ENCODE assay signal across 17 cellular contexts in genomic region chr3:149816326-149816725, GRCh38. TPM values are rescaled to one million over a fixed set of nuclear protein-coding genes. Genes with fewer than 3 reads are reported as not detected.
A peak's percentile ranks its signal among the peaks of the same experiment; 100 is the strongest.
DNase-seq lines count a peak whose midpoint lies in the region; TF ChIP-seq lines count a peak whose summit lies in the region.
"Had no signal": no experiment of that assay in that cellular context is flagged by ENCODE, and none has a peak within 500 bp of the region (broad histone marks: within the 10 kb centered on the region; RNA-seq: fewer than 3 reads in every experiment).

No MANE protein-coding gene starts in this region.

- no peaks in the 10 kb centered on the region for H3K27me3 Mint-ChIP-seq in activated naive CD4-positive, alpha-beta T cell treated with anti-CD3 and anti-CD28 coated beads, Interleukin-2, amount 50 U/mL, for 24 hours
- H3K27me3 Mint-ChIP-seq in activated naive CD4-positive, alpha-beta T cell treated with anti-CD3 and anti-CD28 coated beads, Interleukin-2, amount 10 ng/mL, durations not matched to agents 7 days and 5 days: peaks cover 5% of the 10 kb centered on the region
- no peaks in the 10 kb centered on the region for H3K27me3 Mint-ChIP-seq in glutamatergic neuron (ENCODE audit: unreplicated experiment)
- H3K27me3 Mint-ChIP-seq: activated CD4-positive, alpha-beta T cell treated with anti-CD3 and anti-CD28 coated beads, Interleukin-2, amount 10 ng/mL, durations not matched to agents 7 days and 5 days had no signal

- no peak for TF ChIP-seq EP300 in transverse colon (IDR thresholded peaks at IDR 0.05; ENCODE audit: low read depth)

- H3K36me3 ChIP-seq in breast epithelium: no peaks in the 10 kb centered on the region
- H3K36me3 ChIP-seq in mesenchymal stem cell (ENCODE audit: control insufficient read depth in 1 of 2, insufficient read depth in 2 of 2, low read depth in 1 of 2, low read length in 2 of 2): no peaks in the 10 kb centered on the region
- H3K36me3 ChIP-seq in transverse colon: no peaks in the 10 kb centered on the region
- no peaks in the 10 kb centered on the region for H3K36me3 ChIP-seq in neuronal stem cell (replicated peaks in 1 of 2; ENCODE audit: control insufficient read depth in 2 of 2, insufficient read depth in 2 of 2, low read length in 2 of 2)

- no peak for TF ChIP-seq POLR2A in breast epithelium (IDR thresholded peaks at IDR 0.05)
- no peak for TF ChIP-seq POLR2A in transverse colon (IDR thresholded peaks at IDR 0.05)

- no peak for TF ChIP-seq CTCF in breast epithelium (IDR thresholded peaks at IDR 0.05)
- no peak for TF ChIP-seq CTCF in transverse colon (IDR thresholded peaks at IDR 0.05)
- TF ChIP-seq CTCF in glutamatergic neuron (IDR thresholded peaks at IDR 0.05; ENCODE audit: partially characterized antibody, unreplicated experiment): no peak

- DNase-seq in activated naive CD4-positive, alpha-beta T cell treated with anti-CD3 and anti-CD28 coated beads, Interleukin-2, amount 10 ng/mL, durations not matched to agents 7 days and 5 days: no peak
- DNase-seq in breast epithelium (ENCODE audit: low spot score in 2 of 2) (no peak), mesenchymal stem cell (no peak), transverse colon (no peak), NOMO-1 (lab: John Stamatoyannopoulos, UW; ENCODE audit: unreplicated experiment in 2 of 2) (no peak), neuronal stem cell (ENCODE audit: low spot score) (no peak), glutamatergic neuron (no peak)
- DNase-seq: activated CD4-positive, alpha-beta T cell treated with anti-CD3 and anti-CD28 coated beads, Interleukin-2, amount 10 ng/mL, durations not matched to agents 7 days and 5 days; NCI-H2107; T-helper 9 cell had no signal

- intact Hi-C loops in breast epithelium (cut with DNase I; ENCODE audit: low total_unique reads) (no loop called here), transverse colon (cut with DNase I; ENCODE audit: low total_unique reads) (no loop called here)

- H3K79me1 ChIP-seq in mesenchymal stem cell (replicated peaks; ENCODE audit: low read length, poor library complexity, severe bottlenecking) (no peaks in the 10 kb centered on the region), neuronal stem cell (ENCODE audit: low read depth, low read length) (no peaks in the 10 kb centered on the region)

- H4K91ac ChIP-seq in mesenchymal stem cell (ENCODE audit: low read length): no peak overlapping the region
- no peak overlapping the region for H4K91ac ChIP-seq in neuronal stem cell (ENCODE audit: low read depth, low read length, poor library complexity)

- H3K9ac ChIP-seq in mesenchymal stem cell (ENCODE audit: low read length): peak overlapping the region; percentile 45
- H3K9ac ChIP-seq in neuronal stem cell (ENCODE audit: low read depth, low read length, poor library complexity): no peak overlapping the region

- CTCF ChIA-PET in activated naive CD4-positive, alpha-beta T cell treated with anti-CD3 and anti-CD28 coated beads, Interleukin-2, amount 10 ng/mL, durations not matched to agents 7 days and 5 days (lab: Charles Lee): interaction anchor here (1.7 kb wide), 1 partner anchor 9 kb away, joined by 5 read pairs; no protein-coding TSS in a partner anchor

- no peaks in the 10 kb centered on the region for H3K9me3 Mint-ChIP-seq in activated naive CD4-positive, alpha-beta T cell treated with anti-CD3 and anti-CD28 coated beads, Interleukin-2, amount 50 U/mL, for 24 hours
- no peaks in the 10 kb centered on the region for H3K9me3 Mint-ChIP-seq in activated naive CD4-positive, alpha-beta T cell treated with anti-CD3 and anti-CD28 coated beads, Interleukin-2, amount 10 ng/mL, durations not matched to agents 7 days and 5 days
- H3K9me3 Mint-ChIP-seq in glutamatergic neuron (ENCODE audit: unreplicated experiment): peaks cover 4% of the 10 kb centered on the region

- H2BK120ac ChIP-seq in mesenchymal stem cell (ENCODE audit: low read depth, low read length): no peak overlapping the region
- no peak overlapping the region for H2BK120ac ChIP-seq in neuronal stem cell (ENCODE audit: low read depth, low read length)

- peaks cover 2% of the 10 kb centered on the region for H3K36me3 Mint-ChIP-seq in activated naive CD4-positive, alpha-beta T cell treated with anti-CD3 and anti-CD28 coated beads, Interleukin-2, amount 50 U/mL, for 24 hours
- peaks cover 23% of the 10 kb centered on the region for H3K36me3 Mint-ChIP-seq in activated naive CD4-positive, alpha-beta T cell treated with anti-CD3 and anti-CD28 coated beads, Interleukin-2, amount 10 ng/mL, durations not matched to agents 7 days and 5 days
- peaks cover under 1% of the 10 kb centered on the region for H3K36me3 Mint-ChIP-seq in glutamatergic neuron (ENCODE audit: unreplicated experiment)

- H3K23ac ChIP-seq in mesenchymal stem cell (ENCODE audit: low read length in 2 of 2): no peak overlapping the region
- H3K23ac ChIP-seq in neuronal stem cell (ENCODE audit: low read depth, low read length, poor library complexity): no peak overlapping the region

- no peak overlapping the region for H3K27ac Mint-ChIP-seq in activated naive CD4-positive, alpha-beta T cell treated with anti-CD3 and anti-CD28 coated beads, Interleukin-2, amount 50 U/mL, for 24 hours
- H3K27ac Mint-ChIP-seq in activated naive CD4-positive, alpha-beta T cell treated with anti-CD3 and anti-CD28 coated beads, Interleukin-2, amount 10 ng/mL, durations not matched to agents 7 days and 5 days: no peak overlapping the region
- no peak overlapping the region for H3K27ac Mint-ChIP-seq in glutamatergic neuron (ENCODE audit: unreplicated experiment)
- H3K27ac Mint-ChIP-seq: activated CD4-positive, alpha-beta T cell treated with anti-CD3 and anti-CD28 coated beads, Interleukin-2, amount 10 ng/mL, durations not matched to agents 7 days and 5 days had no signal

- no peak overlapping the region for H2BK12ac ChIP-seq in mesenchymal stem cell (ENCODE audit: low read length in 2 of 2)
- H2BK12ac ChIP-seq in neuronal stem cell (ENCODE audit: low read length): no peak overlapping the region

- H3K4me1 Mint-ChIP-seq in activated naive CD4-positive, alpha-beta T cell treated with anti-CD3 and anti-CD28 coated beads, Interleukin-2, amount 50 U/mL, for 24 hours: peaks cover 77% of the 10 kb centered on the region
- peaks cover 58% of the 10 kb centered on the region for H3K4me1 Mint-ChIP-seq in activated naive CD4-positive, alpha-beta T cell treated with anti-CD3 and anti-CD28 coated beads, Interleukin-2, amount 10 ng/mL, durations not matched to agents 7 days and 5 days
- H3K4me1 Mint-ChIP-seq in glutamatergic neuron (ENCODE audit: low read depth, unreplicated experiment): peaks cover 16% of the 10 kb centered on the region

- H3K4me2 ChIP-seq in mesenchymal stem cell (ENCODE audit: low read length, poor library complexity, severe bottlenecking) (no peak overlapping the region), neuronal stem cell (ENCODE audit: insufficient read depth, low read length, poor library complexity, severe bottlenecking) (no peak overlapping the region)

- in situ Hi-C loops in transverse colon (cut with MboI; ENCODE audit: low pct_ligation_motif_present in 1 of 4, low pct_unique_long_range_greater_than_20kb in 1 of 4, low sequenced_read_pairs in 3 of 4): no loop called here

- H3K4me3 ChIP-seq in breast epithelium (peak overlapping the region in 1 of 3 donors; percentile 4), mesenchymal stem cell (ENCODE audit: insufficient read depth in 1 of 2, low read depth in 1 of 2, low read length in 2 of 2) (peak overlapping the region in 1 of 2 experiments; percentile 36), transverse colon (no peak overlapping the region), neuronal stem cell (ENCODE audit: low read length in 2 of 2) (no peak overlapping the region)

- no peaks in the 10 kb centered on the region for H3K9me3 ChIP-seq in breast epithelium
- no peaks in the 10 kb centered on the region for H3K9me3 ChIP-seq in mesenchymal stem cell (ENCODE audit: control insufficient read depth, low read length)
- H3K9me3 ChIP-seq in transverse colon: no peaks in the 10 kb centered on the region
- H3K9me3 ChIP-seq in neuronal stem cell (replicated peaks in 1 of 2; ENCODE audit: control insufficient read depth in 2 of 2, insufficient read depth in 1 of 2, low read depth in 1 of 2, low read length in 2 of 2): no peaks in the 10 kb centered on the region

- 84% methylated on average over 2 of the region's 2 CpGs for WGBS in mesenchymal stem cell
- 54 to 58% methylated on average over 2 of the region's 2 CpGs for WGBS in transverse colon (ENCODE audit: low coverage in 1 of 2), 2 donors
- no CpG with 5 or more reads among the region's 2 CpGs for WGBS in neuronal stem cell (ENCODE audit: extremely low coverage in 2 of 2, insufficient read length in 2 of 2, insufficient replicate concordance in 1 of 2), 2 donors

- H3K4me1 ChIP-seq in breast epithelium: peaks cover 0 to 23% of the 10 kb centered on the region in 2 donors
- peaks cover 4% of the 10 kb centered on the region for H3K4me1 ChIP-seq in mesenchymal stem cell (ENCODE audit: control insufficient read depth, insufficient read depth, low read depth, low read length)
- H3K4me1 ChIP-seq in transverse colon: peaks cover 16 to 60% (median 39%) of the 10 kb centered on the region in 4 donors
- peaks cover 0 to 12% of the 10 kb centered on the region in 2 donors for H3K4me1 ChIP-seq in neuronal stem cell (ENCODE audit: control insufficient read depth in 2 of 2, insufficient read depth in 1 of 2, low read depth in 1 of 2, low read length in 2 of 2)

- H3K4ac ChIP-seq in mesenchymal stem cell (ENCODE audit: low read depth in 1 of 2, low read length in 2 of 2) (no peak overlapping the region), neuronal stem cell (ENCODE audit: low read length) (no peak overlapping the region)

- H3K18ac ChIP-seq in mesenchymal stem cell (ENCODE audit: low read depth in 1 of 2, low read length in 2 of 2) (no peak overlapping the region), neuronal stem cell (ENCODE audit: low read length) (no peak overlapping the region)

- H4K8ac ChIP-seq in mesenchymal stem cell (ENCODE audit: low read length): no peak overlapping the region
- H4K8ac ChIP-seq in neuronal stem cell (ENCODE audit: low read depth, low read length): no peak overlapping the region

- H3K14ac ChIP-seq in mesenchymal stem cell (ENCODE audit: low read length in 2 of 2) (no peak overlapping the region), neuronal stem cell (ENCODE audit: low read length) (no peak overlapping the region)

- H3K4me3 Mint-ChIP-seq in activated naive CD4-positive, alpha-beta T cell treated with anti-CD3 and anti-CD28 coated beads, Interleukin-2, amount 50 U/mL, for 24 hours: peak overlapping the region; percentile 8
- H3K4me3 Mint-ChIP-seq in activated naive CD4-positive, alpha-beta T cell treated with anti-CD3 and anti-CD28 coated beads, Interleukin-2, amount 10 ng/mL, durations not matched to agents 7 days and 5 days: no peak overlapping the region
- no peak overlapping the region for H3K4me3 Mint-ChIP-seq in glutamatergic neuron (ENCODE audit: unreplicated experiment)
- H3K4me3 Mint-ChIP-seq: activated CD4-positive, alpha-beta T cell treated with anti-CD3 and anti-CD28 coated beads, Interleukin-2, amount 10 ng/mL, durations not matched to agents 7 days and 5 days had no signal

- no peak overlapping the region for H2AFZ ChIP-seq in mesenchymal stem cell (ENCODE audit: low read depth, low read length)
- H2AFZ ChIP-seq in neuronal stem cell (ENCODE audit: low read length): no peak overlapping the region

- H3K27me3 ChIP-seq in breast epithelium: no peaks in the 10 kb centered on the region
- no peaks in the 10 kb centered on the region for H3K27me3 ChIP-seq in mesenchymal stem cell (ENCODE audit: control insufficient read depth in 1 of 2, insufficient read depth in 1 of 2, low read length in 2 of 2)
- no peaks in the 10 kb centered on the region for H3K27me3 ChIP-seq in transverse colon
- H3K27me3 ChIP-seq in neuronal stem cell (ENCODE audit: control insufficient read depth in 3 of 3, insufficient read depth in 3 of 3, low read depth in 1 of 3, low read length in 3 of 3): no peaks in the 10 kb centered on the region

- H2AK5ac ChIP-seq in mesenchymal stem cell (ENCODE audit: low read length, severe bottlenecking) (no peak overlapping the region), neuronal stem cell (ENCODE audit: low read depth, low read length) (no peak overlapping the region)

- H3K27ac ChIP-seq in breast epithelium (peak overlapping the region; percentile 49 to 98), mesenchymal stem cell (ENCODE audit: low read length, poor library complexity, severe bottlenecking) (no peak overlapping the region), transverse colon (peak overlapping the region; percentile 12 to 37 (median 30)), neuronal stem cell (replicated peaks; ENCODE audit: low read length) (no peak overlapping the region)

- H2BK5ac ChIP-seq in mesenchymal stem cell (ENCODE audit: low read depth, low read length, poor library complexity, severe bottlenecking) (no peak overlapping the region), neuronal stem cell (ENCODE audit: low read length) (no peak overlapping the region)

- H2BK15ac ChIP-seq in mesenchymal stem cell (ENCODE audit: low read depth, poor library complexity, severe bottlenecking) (no peak overlapping the region), neuronal stem cell (ENCODE audit: low read length) (no peak overlapping the region)

RNA-seq across cellular contexts. Expression of gene RNF13, which starts 3.3 kb away (rescaled TPM):
- total RNA-seq in breast epithelium (100 to 1,000 TPM in 2 of 3 donors, 10 to 100 TPM in 1; 95.0 to 142 (median 114) TPM), transverse colon (10 to 100 TPM; 18.3 to 68.6 (median 42.8) TPM), glutamatergic neuron (ENCODE audit: unreplicated experiment) (29.0 TPM)
- polyA plus RNA-seq in mesenchymal stem cell (2013, experiment 1 of 2): 80.8 TPM
- polyA plus RNA-seq in mesenchymal stem cell (2013, experiment 2 of 2): 80.6 TPM
- 31.8 TPM for polyA plus RNA-seq in neuronal stem cell (2013, experiment 1 of 2)
- 32.2 TPM for polyA plus RNA-seq in neuronal stem cell (2013, experiment 2 of 2)

RNA-seq across cellular contexts. Expression of gene ANKUB1, which starts 24.0 kb away (rescaled TPM):
- total RNA-seq in breast epithelium (not detected), transverse colon (not detected), glutamatergic neuron (ENCODE audit: unreplicated experiment) (not detected)
- polyA plus RNA-seq in mesenchymal stem cell (2013, experiment 1 of 2): not detected
- not detected for polyA plus RNA-seq in mesenchymal stem cell (2013, experiment 2 of 2)
- polyA plus RNA-seq in neuronal stem cell (2013, experiment 1 of 2): not detected
- polyA plus RNA-seq in neuronal stem cell (2013, experiment 2 of 2): not detected
- total RNA-seq: A172; activated CD4-positive, alpha-beta T cell treated with anti-CD3 and anti-CD28 coated beads, Interleukin-2, amount 10 ng/mL, durations not matched to agents 7 days and 5 days; astrocyte; dermis microvascular lymphatic vessel endothelial cell; mesenteric fat pad; Right ventricle myocardium inferior; ureter had no signal

Comparison
In these comparisons a context has a peak if more than half of its experiments do, and no peak if none do; other contexts are left out.
1. H3K27ac ChIP-seq: peak in breast epithelium (2 of 2) and transverse colon (4 of 4); none in mesenchymal stem cell (single experiment) and neuronal stem cell (single experiment).